Comparison of ENCODE assay signal across 8 cellular contexts in the genomic region with DNA sequence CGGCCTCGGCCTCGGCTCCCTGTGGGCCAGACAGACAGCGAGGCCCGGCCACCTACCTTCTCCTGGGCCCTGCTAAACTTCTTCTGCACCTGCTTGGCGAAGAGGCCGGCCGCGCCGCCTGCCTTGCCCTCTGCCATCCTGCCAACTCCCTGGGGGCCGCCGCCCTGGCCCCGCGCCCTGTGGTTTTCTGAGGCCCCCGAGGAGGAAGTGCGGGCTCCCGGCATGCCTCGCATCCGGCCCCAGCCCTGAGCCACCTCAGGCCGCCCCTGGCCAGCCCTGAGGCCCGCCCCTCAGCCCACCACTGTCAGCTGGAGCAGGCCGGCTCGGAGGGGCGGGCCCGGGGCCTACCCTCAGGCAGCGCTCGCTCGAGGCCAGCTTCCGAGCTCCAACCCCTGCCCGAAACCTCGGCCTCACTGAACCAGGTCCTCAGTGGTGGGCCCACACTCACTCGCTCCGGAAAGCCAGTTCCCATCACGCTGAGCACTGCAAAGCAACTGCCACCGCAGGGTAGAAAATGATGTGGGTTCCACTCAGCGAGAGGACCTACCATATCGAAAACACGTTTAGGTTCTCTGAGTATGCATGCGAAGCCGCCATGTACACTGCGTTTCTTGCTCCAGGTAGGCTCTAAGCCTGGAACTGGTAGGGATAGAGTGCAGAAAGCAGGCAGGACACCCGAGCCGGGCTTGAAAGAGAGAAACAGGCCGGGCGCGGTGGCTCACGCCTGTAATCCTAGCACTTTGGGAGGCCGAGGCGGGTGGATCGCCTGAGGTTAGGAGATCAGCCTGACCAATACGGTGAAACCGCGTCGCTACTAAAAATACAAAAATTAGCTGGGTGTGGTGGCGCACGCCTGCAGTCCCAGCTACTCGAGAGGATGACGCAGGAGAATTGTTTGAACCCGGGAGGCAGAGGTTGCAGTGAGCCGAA. TPM values are rescaled to one million over a fixed set of nuclear protein-coding genes. Genes with fewer than 3 reads are reported as not detected.
A peak's percentile ranks its signal among the peaks of the same experiment; 100 is the strongest.
DNase-seq lines count a peak whose midpoint lies in the region; ATAC-seq and TF ChIP-seq lines count a peak whose summit lies in the region.

Gene BIN2 (minus strand): TSS at position 209 of the 930 bp plus-strand sequence. CDS start 72 bp downstream, at position 137.

- H3K4ac ChIP-seq in trophoblast cell (ENCODE audit: low read depth, low read length) = peak within 1 kb of the TSS; percentile 84

- POLR2A ChIA-PET in RWPE1 (lab: Yijun Ruan, JAX; ENCODE audit: low non-redundant PET) = no interaction called here

- H3K27me3 ChIP-seq in trophoblast cell (ENCODE audit: insufficient read depth, low read length) = no peaks in the 10 kb centered on the region

- no peak within 1 kb of the TSS for H4K12ac ChIP-seq in trophoblast cell (ENCODE audit: low read depth, low read length)

- no peak within 1 kb of the TSS for H3K4me2 ChIP-seq in trophoblast cell (ENCODE audit: low read length)

- H3K9me3 Mint-ChIP-seq in activated naive CD8-positive, alpha-beta T cell (ENCODE audit: low read depth) = no peaks in the 10 kb centered on the region

- H3K4me1 Mint-ChIP-seq in T-helper 17 cell = peaks cover 76% of the 10 kb centered on the region
- H3K4me1 Mint-ChIP-seq in activated naive CD8-positive, alpha-beta T cell (ENCODE audit: low read depth) = peaks cover 79% of the 10 kb centered on the region

- H4K8ac ChIP-seq in trophoblast cell (ENCODE audit: low read depth, low read length) = peak within 1 kb of the TSS; percentile 57

- H3K4me1 ChIP-seq in trophoblast cell (ENCODE audit: control insufficient read depth in 1 of 2, insufficient read depth in 2 of 2, low read length in 2 of 2) (peaks cover 17 to 42% of the 10 kb centered on the region in 2 experiments), urinary bladder (ENCODE audit: insufficient read depth) (no peaks in the 10 kb centered on the region)

- H4K91ac ChIP-seq in trophoblast cell (ENCODE audit: low read depth, low read length) = peak within 1 kb of the TSS; percentile 84

- H3K14ac ChIP-seq in trophoblast cell (ENCODE audit: low read length) = peak within 1 kb of the TSS; percentile 81

- peak within 1 kb of the TSS; percentile 80 for H3K18ac ChIP-seq in trophoblast cell (ENCODE audit: low read length)

- no peaks in the 10 kb centered on the region for H3K27me3 Mint-ChIP-seq in T-helper 17 cell
- H3K27me3 Mint-ChIP-seq in activated naive CD8-positive, alpha-beta T cell = no peaks in the 10 kb centered on the region

- H2AFZ ChIP-seq in trophoblast cell (ENCODE audit: insufficient read depth, low read length, poor library complexity) = no peak within 1 kb of the TSS

- CTCF ChIA-PET in RWPE1 (lab: Yijun Ruan, JAX) = no interaction called here

- H2BK120ac ChIP-seq in trophoblast cell (ENCODE audit: insufficient read depth, low read length, poor library complexity) = peak within 1 kb of the TSS; percentile 56

- no peak within 1 kb of the TSS for H3K23ac ChIP-seq in trophoblast cell (ENCODE audit: low read length)

- TF ChIP-seq CTCF in GM12865 (IDR thresholded peaks at IDR 0.05; ENCODE audit: insufficient read depth, low read depth, low read length, missing control alignments) (no peak), RWPE1 (conservative IDR thresholded peaks at IDR 0.05; ENCODE audit: low read depth) (no peak)

- H3K9ac ChIP-seq in trophoblast cell (ENCODE audit: low read length) = no peak within 1 kb of the TSS

- peak; percentile 72 for ATAC-seq in HG02678 (IDR thresholded peaks at IDR 0.05; ENCODE audit: unreplicated experiment)
- ATAC-seq in T-helper 17 cell = peak; percentile 70

- H3K27ac Mint-ChIP-seq in T-helper 17 cell = peak within 1 kb of the TSS; percentile 98
- H3K27ac Mint-ChIP-seq in activated naive CD8-positive, alpha-beta T cell = peak within 1 kb of the TSS; percentile 94

- H3K79me2 ChIP-seq in trophoblast cell (ENCODE audit: control insufficient read depth, insufficient read depth, low read length, poor library complexity) = no peaks in the 10 kb centered on the region

- peak within 1 kb of the TSS; percentile 94 for H3K4me3 Mint-ChIP-seq in T-helper 17 cell
- H3K4me3 Mint-ChIP-seq in activated naive CD8-positive, alpha-beta T cell = peak within 1 kb of the TSS; percentile 93

- H3K9me3 ChIP-seq in T-helper 17 cell (ENCODE audit: control insufficient read depth, low read length, poor library complexity, severe bottlenecking) (no peaks in the 10 kb centered on the region), trophoblast cell (ENCODE audit: insufficient read depth, low read depth, low read length) (no peaks in the 10 kb centered on the region)

- peak within 1 kb of the TSS; percentile 83 for H2AK5ac ChIP-seq in trophoblast cell (ENCODE audit: low read length)

- H3K36me3 Mint-ChIP-seq in T-helper 17 cell (ENCODE audit: low read depth) = peaks cover 11% of the 10 kb centered on the region
- H3K36me3 Mint-ChIP-seq in activated naive CD8-positive, alpha-beta T cell = peaks cover 3% of the 10 kb centered on the region

- peak within 1 kb of the TSS; percentile 89 for H2BK12ac ChIP-seq in trophoblast cell (ENCODE audit: low read length)

- WGBS in trophoblast cell (ENCODE audit: extremely low coverage, insufficient coverage, insufficient read length) = no CpG with 5 or more reads among the region's 60 CpGs
- 88% methylated on average over 60 of the region's 60 CpGs for WGBS in urinary bladder

- peak within 1 kb of the TSS; percentile 58 for H2BK5ac ChIP-seq in trophoblast cell (ENCODE audit: low read depth, low read length, poor library complexity)

- H3K36me3 ChIP-seq in trophoblast cell (ENCODE audit: control insufficient read depth in 1 of 2, insufficient read depth in 2 of 2, low read length in 2 of 2) (no peaks in the 10 kb centered on the region), urinary bladder (ENCODE audit: insufficient read depth) (no peaks in the 10 kb centered on the region)

- DNase-seq in GM12865 (ENCODE audit: low read depth) = peak; percentile 92
- DNase-seq in T-helper 17 cell = peak; percentile 44 to 59 (median 56)
- peak; percentile 86 to 90 for DNase-seq in trophoblast cell
- DNase-seq in NCI-H345 (lab: John Stamatoyannopoulos, UW) = no peak
- no peak for DNase-seq in RWPE1 (ENCODE audit: low spot score)

- H3K4me3 ChIP-seq in GM12865 (ENCODE audit: low read depth, low read length) (peak within 1 kb of the TSS; percentile 61), trophoblast cell (ENCODE audit: low read depth, low read length) (no peak within 1 kb of the TSS), urinary bladder (ENCODE audit: low read depth, low read length) (peak within 1 kb of the TSS; percentile 23)

- H3K79me1 ChIP-seq in trophoblast cell (ENCODE audit: low read length) = peaks cover 32% of the 10 kb centered on the region

- peak within 1 kb of the TSS; percentile 77 for H3K27ac ChIP-seq in trophoblast cell (ENCODE audit: low read depth, low read length)
- H3K27ac ChIP-seq in urinary bladder (ENCODE audit: low read depth) = no peak within 1 kb of the TSS
- no peak within 1 kb of the TSS for H3K27ac ChIP-seq in RWPE1

RNA-seq across cellular contexts. Expression of gene BIN2, which starts in this region (rescaled TPM):
- total RNA-seq in T-helper 17 cell (100 to 1,000 TPM; 216 to 233 TPM), urinary bladder (2.3 TPM)
- 1.5 and 1.6 TPM in 2 replicates for polyA plus RNA-seq in trophoblast cell (2013)
- 3.4 TPM for polyA plus RNA-seq in urinary bladder

Comparison
In these comparisons a context has a peak if more than half of its experiments do, and no peak if none do; other contexts are left out.
1. RNA of gene BIN2 (total RNA-seq): 216 to 233 TPM in T-helper 17 cell; 2.3 TPM in urinary bladder (single experiment); every median in the first group is over 10 times any median in the second.
2. DNase-seq: peak in GM12865 (single experiment), T-helper 17 cell (3 of 3) and trophoblast cell (2 of 2); none in NCI-H345 (single experiment) and RWPE1 (single experiment).